Comparison of ENCODE assay signal across 20 cellular contexts in genomic region chr11:62532096-62532495, GRCh38. TPM values are rescaled to one million over a fixed set of nuclear protein-coding genes. Genes with fewer than 3 reads are reported as not detected.
DNase-seq lines count a peak whose midpoint lies in the region; ATAC-seq, FAIRE-seq and TF ChIP-seq lines count a peak whose summit lies in the region.
"Had no signal": no experiment of that assay in that cellular context is flagged by ENCODE, and none has a peak within 500 bp of the region (broad histone marks: within the 10 kb centered on the region; RNA-seq: fewer than 3 reads in every experiment).

No MANE protein-coding gene starts in this region.

- WGBS in liver = 43% methylated on average over 2 of the region's 2 CpGs

- TF ChIP-seq RAD21 in liver (IDR thresholded peaks at IDR 0.05) = no peak

- H3K4me3 ChIP-seq in liver (ENCODE audit: low read depth in 1 of 3, low read length in 3 of 3) (no peak overlapping the region), kidney (ENCODE audit: low read length in 2 of 2) (no peak overlapping the region)

- intact Hi-C loops in Right ventricle myocardium superior (cut with DNase I) = no loop called here
- intact Hi-C loops in left cardiac atrium (cut with DNase I) = no loop called here
- intact Hi-C loops in kidney (cut with DNase I) = no loop called here

- H3K9ac ChIP-seq in liver (ENCODE audit: low read depth in 1 of 2, low read length in 2 of 2) = no peak overlapping the region
- H3K9ac ChIP-seq in kidney (ENCODE audit: low read length in 2 of 2) = no peak overlapping the region
- H3K9ac ChIP-seq: SK-N-SH had no signal

- peak overlapping the region; percentile 100 for H3K27ac Mint-ChIP-seq in T-helper 17 cell

- no peak for FAIRE-seq in kidney (lab: Jason Lieb, UNC)
- FAIRE-seq: GM18507, HTR-8/SVneo had no signal

- H3K9me3 ChIP-seq in T-helper 17 cell (ENCODE audit: control insufficient read depth, low read length, poor library complexity, severe bottlenecking) (no peaks in the 10 kb centered on the region), liver (ENCODE audit: control insufficient read depth in 4 of 4, low read length in 3 of 4) (no peaks in the 10 kb centered on the region), kidney (ENCODE audit: control insufficient read depth in 1 of 2, low read length in 2 of 2) (no peaks in the 10 kb centered on the region)
- H3K9me3 ChIP-seq: BE2C, SK-N-SH had no signal

- H3K27ac ChIP-seq in liver (ENCODE audit: low read depth in 1 of 2, low read length in 2 of 2) (no peak overlapping the region), kidney (ENCODE audit: low read depth in 2 of 2, low read length in 2 of 2) (no peak overlapping the region)

- H3K36me3 Mint-ChIP-seq in T-helper 17 cell (ENCODE audit: low read depth) = peaks cover 16% of the 10 kb centered on the region

- peaks cover 15 to 56% (median 43%) of the 10 kb centered on the region in 4 donors for H3K36me3 ChIP-seq in liver (ENCODE audit: control insufficient read depth in 4 of 4, insufficient read depth in 3 of 4, low read depth in 1 of 4, low read length in 3 of 4)
- H3K36me3 ChIP-seq in kidney (ENCODE audit: control insufficient read depth in 1 of 2, insufficient read depth in 2 of 2, low read length in 2 of 2) = peaks cover 36 to 56% of the 10 kb centered on the region in 2 donors
- H3K36me3 ChIP-seq: BE2C had no signal

- ATAC-seq in Right ventricle myocardium superior (ENCODE audit: poor library complexity) (no peak), left cardiac atrium (no peak), T-helper 17 cell (no peak), GM19324 (IDR thresholded peaks at IDR 0.05; ENCODE audit: low FRiP score, unreplicated experiment) (no peak)
- ATAC-seq: HCT116 had no signal

- DNase-seq in Right ventricle myocardium superior (peak; percentile 6), left cardiac atrium (no peak), T-helper 17 cell (no peak), kidney (no peak), SK-N-DZ (ENCODE audit: low spot score) (no peak)
- DNase-seq: BE2C; KG1; NCI-H1048; NCI-H1694; NCI-H2107; NCI-H226; NCI-H526 treated with DMSO at 0.1 percent for 48 hours; NK-92 treated with Interleukin-12 subunit alpha and Interleukin-12 subunit beta, amount 100 ng/mL, for 24 hours; OCI-M1; SK-N-SH had no signal

- H3K4me1 ChIP-seq in liver (ENCODE audit: control insufficient read depth in 4 of 4, insufficient read depth in 4 of 4, low read length in 3 of 4) (peaks cover 0 to 4% (median 2%) of the 10 kb centered on the region in 4 donors), kidney (ENCODE audit: control insufficient read depth in 1 of 2, insufficient read depth in 1 of 2, low read depth in 1 of 2, low read length in 2 of 2) (peaks cover 0 to 7% of the 10 kb centered on the region in 2 donors)
- H3K4me1 ChIP-seq: BE2C had no signal

- H3K4me1 Mint-ChIP-seq in T-helper 17 cell = peaks cover 64% of the 10 kb centered on the region

- TF ChIP-seq CTCF in liver (IDR thresholded peaks at IDR 0.05; ENCODE audit: low read depth, low read length, missing input control) (no peak), kidney (IDR thresholded peaks at IDR 0.05; ENCODE audit: borderline replicate concordance, extremely low read depth, insufficient read depth) (no peak)

- H3K27me3 Mint-ChIP-seq in T-helper 17 cell = no peaks in the 10 kb centered on the region

- no peaks in the 10 kb centered on the region for H3K27me3 ChIP-seq in liver (ENCODE audit: control insufficient read depth in 4 of 4, insufficient read depth in 4 of 4, low read length in 3 of 4)
- H3K27me3 ChIP-seq: BE2C had no signal

- peak overlapping the region; percentile 52 for H3K4me3 Mint-ChIP-seq in T-helper 17 cell

TF ChIP-seq in liver, 16 proteins besides CTCF, POLR2A, EP300 and RAD21:
- peak; percentile 73 to 77 for TF ChIP-seq HNF4A (conservative IDR thresholded peaks at IDR 0.05)
- peak; percentile 18 for TF ChIP-seq HNF4G (IDR thresholded peaks at IDR 0.05)
- TF ChIP-seq SP1 (IDR thresholded peaks at IDR 0.05) = no peak

RNA-seq across cellular contexts. Expression of gene AHNAK, which starts 14.5 kb away (rescaled TPM):
- total RNA-seq in Right ventricle myocardium superior (318 TPM), left cardiac atrium (100 to 1,000 TPM; 329 to 404 TPM), T-helper 17 cell (100 to 1,000 TPM; 692 to 863 TPM), liver (100 to 1,000 TPM in 1 of 2 donors, 10 to 100 TPM in 1; 53.6 to 110 TPM), kidney (700 TPM)
- polyA plus RNA-seq in liver (10 to 100 TPM; 22.6 to 22.7 TPM), kidney (ENCODE audit: insufficient read depth, low read depth, low replicate concordance) (36.6 TPM)
- 4.3 and 11.3 TPM in 2 replicates for polyA plus RNA-seq in SK-N-DZ (2014; cell fraction: cytosol; rRNA removed)
- 7.7 and 25.1 TPM in 2 replicates for polyA plus RNA-seq in SK-N-DZ (2014; cell fraction: nucleus; rRNA removed)

RNA-seq across cellular contexts. Expression of gene EEF1G, which starts 41.6 kb away (rescaled TPM):
- total RNA-seq in Right ventricle myocardium superior (794 TPM), left cardiac atrium (100 to 1,000 TPM; 833 to 894 TPM), T-helper 17 cell (1,000 to 10,000 TPM; 1,954 to 1,984 TPM), liver (100 to 1,000 TPM; 373 to 640 TPM), kidney (1,136 TPM)
- polyA plus RNA-seq in liver (100 to 1,000 TPM; 251 to 566 TPM), kidney (ENCODE audit: insufficient read depth, low read depth, low replicate concordance) (1,809 TPM)
- polyA plus RNA-seq in SK-N-DZ (2014; cell fraction: cytosol; rRNA removed) = 3,065 and 3,261 TPM in 2 replicates
- polyA plus RNA-seq in SK-N-DZ (2014; cell fraction: nucleus; rRNA removed) = 1,095 and 1,442 TPM in 2 replicates

RNA-seq across cellular contexts. Expression of gene TUT1, which starts 59.2 kb away (rescaled TPM):
- 14.7 TPM for total RNA-seq in Right ventricle myocardium superior
- total RNA-seq in left cardiac atrium = 10 to 100 TPM in 1 of 2 donors, 1 to 10 TPM in 1; 9.6 to 11.5 TPM
- total RNA-seq in T-helper 17 cell = 10 to 100 TPM; 20.9 to 23.2 TPM
- 10 to 100 TPM in 1 of 2 donors, 1 to 10 TPM in 1; 5.6 to 12.1 TPM for total RNA-seq in liver
- polyA plus RNA-seq in liver = 10 to 100 TPM; 15.2 to 15.8 TPM
- 29.5 TPM for total RNA-seq in kidney
- polyA plus RNA-seq in kidney (ENCODE audit: insufficient read depth, low read depth, low replicate concordance) = 18.7 TPM
- 29.3 and 33.3 TPM in 2 replicates for polyA plus RNA-seq in SK-N-DZ (2014; cell fraction: cytosol; rRNA removed)
- polyA plus RNA-seq in SK-N-DZ (2014; cell fraction: nucleus; rRNA removed) = 46.7 and 63.7 TPM in 2 replicates
